In genomic region chr5:126777257-126777973, GRCh38 we compare ENCODE assay signal across 8 cellular contexts. TPM values are rescaled to one million over a fixed set of nuclear protein-coding genes. Genes with fewer than 3 reads are reported as not detected.
DNase-seq lines count a peak whose midpoint lies in the region; ATAC-seq and TF ChIP-seq lines count a peak whose summit lies in the region.

No MANE protein-coding gene starts in this region.

- H3K79me2 ChIP-seq in DOHH2 (ENCODE audit: control insufficient read depth, low read length) = peaks cover 64% of the 10 kb centered on the region
- H3K79me2 ChIP-seq in GM23338 (replicated peaks; ENCODE audit: insufficient read depth) = peaks cover 52% of the 10 kb centered on the region

- H3K4me3 Mint-ChIP-seq in GM23338 (peak overlapping the region; percentile 91), memory B cell (peak overlapping the region; percentile 90)
- peak overlapping the region; percentile 97 for H3K4me3 Mint-ChIP-seq in activated CD4-positive, alpha-beta memory T cell treated with anti-CD3 and anti-CD28 coated beads for 36 hours

- H3K27me3 ChIP-seq in DOHH2 (ENCODE audit: control insufficient read depth, low read length) (no peaks in the 10 kb centered on the region), GM23338 (ENCODE audit: insufficient read depth) (no peaks in the 10 kb centered on the region)

- intact Hi-C loops in activated CD4-positive, alpha-beta memory T cell treated with anti-CD3 and anti-CD28 coated beads for 36 hours (cut with micrococcal nuclease) = loop anchor here (1.0 kb wide), 1 partner anchor 176 kb away; no protein-coding TSS in a partner anchor

- H3K4me1 Mint-ChIP-seq in GM23338 (peaks cover 23% of the 10 kb centered on the region), memory B cell (peaks cover 12% of the 10 kb centered on the region)
- peaks cover 18% of the 10 kb centered on the region for H3K4me1 Mint-ChIP-seq in activated CD4-positive, alpha-beta memory T cell treated with anti-CD3 and anti-CD28 coated beads for 36 hours (ENCODE audit: low read depth)

- H3K9me3 ChIP-seq in DOHH2 (ENCODE audit: control insufficient read depth, insufficient read depth, low read length) = no peaks in the 10 kb centered on the region

- H3K9me3 Mint-ChIP-seq in GM23338 = no peaks in the 10 kb centered on the region
- no peaks in the 10 kb centered on the region for H3K9me3 Mint-ChIP-seq in activated CD4-positive, alpha-beta memory T cell treated with anti-CD3 and anti-CD28 coated beads for 36 hours
- H3K9me3 Mint-ChIP-seq in memory B cell = no peaks in the 10 kb centered on the region

- DNase-seq in GM23338 (ENCODE audit: low spot score) = peak; percentile 67
- peak; percentile 15 for DNase-seq in NCI-H1105 (lab: John Stamatoyannopoulos, UW)
- peak; percentile 70 for DNase-seq in activated CD4-positive, alpha-beta memory T cell treated with anti-CD3 and anti-CD28 coated beads for 36 hours
- DNase-seq in effector CD4-positive, alpha-beta T cell = peak; percentile 35
- DNase-seq in memory B cell (ENCODE audit: low spot score in 2 of 2) = peak; percentile 59 to 68
- DNase-seq in stimulated activated CD4-positive, alpha-beta T cell treated with anti-CD3 and anti-CD28 coated beads, TNF-alpha, amount 100 ng/mL, for 24 hours (ENCODE audit: low read depth in 3 of 3) = peak in 2 of 3 experiments; percentile 20 to 35
- no peak for DNase-seq in SKM-1 (lab: John Stamatoyannopoulos, UW; ENCODE audit: unreplicated experiment)

- H3K27me3 Mint-ChIP-seq in GM23338 (ENCODE audit: insufficient read depth, low read depth, poor library complexity) = peaks cover 23% of the 10 kb centered on the region
- H3K27me3 Mint-ChIP-seq in activated CD4-positive, alpha-beta memory T cell treated with anti-CD3 and anti-CD28 coated beads for 36 hours = no peaks in the 10 kb centered on the region
- no peaks in the 10 kb centered on the region for H3K27me3 Mint-ChIP-seq in memory B cell

- H3K27ac ChIP-seq in DOHH2 (ENCODE audit: low read depth, low read length) (peak overlapping the region; percentile 88), GM23338 (ENCODE audit: low read depth) (peak overlapping the region; percentile 99)

- H3K4me2 ChIP-seq in DOHH2 (ENCODE audit: low read length) (peak overlapping the region; percentile 69), GM23338 (peak overlapping the region; percentile 94)

- CTCF ChIA-PET in activated CD4-positive, alpha-beta memory T cell treated with anti-CD3 and anti-CD28 coated beads for 36 hours (lab: Charles Lee) = interaction anchor here (0.5 to 5.9 kb wide), 20 partner anchors 9 to 296 kb away, joined by 3 to 213 read pairs (median 5); partner anchors contain the start of genes C5orf63 and PHAX

- H2AFZ ChIP-seq in GM23338 = no peak overlapping the region

- H3K4me1 ChIP-seq in DOHH2 (ENCODE audit: control insufficient read depth, low read length) = peaks cover 35% of the 10 kb centered on the region
- peaks cover 18% of the 10 kb centered on the region for H3K4me1 ChIP-seq in GM23338 (ENCODE audit: insufficient read depth)

- POLR2A ChIA-PET in activated CD4-positive, alpha-beta memory T cell treated with anti-CD3 and anti-CD28 coated beads for 36 hours (lab: Charles Lee) = interaction anchor here (0.7 to 5.8 kb wide), 30 partner anchors 11 to 740 kb away, joined by 3 to 70 read pairs (median 6); partner anchors contain the start of genes C5orf63, MARCHF3, PHAX and PRRC1

- H3K4me3 ChIP-seq in DOHH2 (ENCODE audit: low read length) (peak overlapping the region; percentile 84), GM23338 (peak overlapping the region; percentile 97)

- H3K27ac Mint-ChIP-seq in GM23338 = peak overlapping the region; percentile 98
- peak overlapping the region; percentile 99 for H3K27ac Mint-ChIP-seq in activated CD4-positive, alpha-beta memory T cell treated with anti-CD3 and anti-CD28 coated beads for 36 hours
- peak overlapping the region; percentile 90 for H3K27ac Mint-ChIP-seq in memory B cell

- peak; percentile 11 for ATAC-seq in GM23338
- peak; percentile 48 for ATAC-seq in memory B cell (ENCODE audit: low read depth)

- H4K20me1 ChIP-seq in DOHH2 (ENCODE audit: control insufficient read depth, insufficient read depth, low read depth, low read length) = peaks cover 28% of the 10 kb centered on the region
- H4K20me1 ChIP-seq in GM23338 (replicated peaks; ENCODE audit: insufficient read depth) = peaks cover 29% of the 10 kb centered on the region

- TF ChIP-seq CTCF in DOHH2 (IDR thresholded peaks at IDR 0.05; ENCODE audit: low read depth, low read length, poor library complexity, severe bottlenecking) (peak; percentile 25), GM23338 (conservative IDR thresholded peaks at IDR 0.05; ENCODE audit: low read depth in 2 of 2) (no peak)

- H3K36me3 Mint-ChIP-seq in GM23338 (ENCODE audit: low read depth) = peaks cover 35% of the 10 kb centered on the region
- peaks cover 37% of the 10 kb centered on the region for H3K36me3 Mint-ChIP-seq in activated CD4-positive, alpha-beta memory T cell treated with anti-CD3 and anti-CD28 coated beads for 36 hours
- H3K36me3 Mint-ChIP-seq in memory B cell = no peaks in the 10 kb centered on the region

- H3F3A ChIP-seq in DOHH2 (ENCODE audit: control insufficient read depth, insufficient read depth) = peaks cover 6% of the 10 kb centered on the region; the same call in 1 of the 2 replicates
- peaks cover 15% of the 10 kb centered on the region for H3F3A ChIP-seq in GM23338 (replicated peaks; ENCODE audit: low read depth)

- H3K36me3 ChIP-seq in DOHH2 (ENCODE audit: control insufficient read depth, low read length) = peaks cover 45% of the 10 kb centered on the region
- H3K36me3 ChIP-seq in GM23338 (ENCODE audit: insufficient read depth) = peaks cover 3% of the 10 kb centered on the region; the same call in 1 of the 2 replicates

- no peaks in the 10 kb centered on the region for H3K9me2 ChIP-seq in DOHH2 (replicated peaks; ENCODE audit: control insufficient read depth, low read length)
- H3K9me2 ChIP-seq in GM23338 (ENCODE audit: insufficient read depth) = no peaks in the 10 kb centered on the region

TF ChIP-seq in GM23338, 12 proteins besides CTCF, POLR2A, EP300 and RAD21:
- no peak for TF ChIP-seq NANOG (IDR thresholded peaks at IDR 0.05; ENCODE audit: borderline replicate concordance)
- TF ChIP-seq, protein P1, sequence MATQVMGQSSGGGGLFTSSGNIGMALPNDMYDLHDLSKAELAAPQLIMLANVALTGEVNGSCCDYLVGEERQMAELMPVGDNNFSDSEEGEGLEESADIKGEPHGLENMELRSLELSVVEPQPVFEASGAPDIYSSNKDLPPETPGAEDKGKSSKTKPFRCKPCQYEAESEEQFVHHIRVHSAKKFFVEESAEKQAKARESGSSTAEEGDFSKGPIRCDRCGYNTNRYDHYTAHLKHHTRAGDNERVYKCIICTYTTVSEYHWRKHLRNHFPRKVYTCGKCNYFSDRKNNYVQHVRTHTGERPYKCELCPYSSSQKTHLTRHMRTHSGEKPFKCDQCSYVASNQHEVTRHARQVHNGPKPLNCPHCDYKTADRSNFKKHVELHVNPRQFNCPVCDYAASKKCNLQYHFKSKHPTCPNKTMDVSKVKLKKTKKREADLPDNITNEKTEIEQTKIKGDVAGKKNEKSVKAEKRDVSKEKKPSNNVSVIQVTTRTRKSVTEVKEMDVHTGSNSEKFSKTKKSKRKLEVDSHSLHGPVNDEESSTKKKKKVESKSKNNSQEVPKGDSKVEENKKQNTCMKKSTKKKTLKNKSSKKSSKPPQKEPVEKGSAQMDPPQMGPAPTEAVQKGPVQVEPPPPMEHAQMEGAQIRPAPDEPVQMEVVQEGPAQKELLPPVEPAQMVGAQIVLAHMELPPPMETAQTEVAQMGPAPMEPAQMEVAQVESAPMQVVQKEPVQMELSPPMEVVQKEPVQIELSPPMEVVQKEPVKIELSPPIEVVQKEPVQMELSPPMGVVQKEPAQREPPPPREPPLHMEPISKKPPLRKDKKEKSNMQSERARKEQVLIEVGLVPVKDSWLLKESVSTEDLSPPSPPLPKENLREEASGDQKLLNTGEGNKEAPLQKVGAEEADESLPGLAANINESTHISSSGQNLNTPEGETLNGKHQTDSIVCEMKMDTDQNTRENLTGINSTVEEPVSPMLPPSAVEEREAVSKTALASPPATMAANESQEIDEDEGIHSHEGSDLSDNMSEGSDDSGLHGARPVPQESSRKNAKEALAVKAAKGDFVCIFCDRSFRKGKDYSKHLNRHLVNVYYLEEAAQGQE (IDR thresholded peaks at IDR 0.05; ENCODE audit: unreplicated experiment) = no peak
- no peak for TF ChIP-seq EZH2 (IDR thresholded peaks at IDR 0.05; ENCODE audit: low read depth, unreplicated experiment)
- no peak for TF ChIP-seq CREB1 (CRISPR knock-in tag; IDR thresholded peaks at IDR 0.05; ENCODE audit: low read depth)
- TF ChIP-seq ZNF331 (CRISPR knock-in tag; IDR thresholded peaks at IDR 0.05; ENCODE audit: low read depth) = no peak
- no peak for TF ChIP-seq STAT1 (IDR thresholded peaks at IDR 0.05; ENCODE audit: unreplicated experiment)
- no peak for TF ChIP-seq ETS1 (IDR thresholded peaks at IDR 0.05)
- TF ChIP-seq POLR2AphosphoS5 (IDR thresholded peaks at IDR 0.05; ENCODE audit: low read depth) = no peak
- TF ChIP-seq EZH2phosphoT487 (IDR thresholded peaks at IDR 0.05; ENCODE audit: unreplicated experiment) = no peak
TF ChIP-seq in GM23338: peak in this region for 0.

RNA-seq across cellular contexts. Expression of gene LMNB1, which starts 0.5 kb away (rescaled TPM):
- total RNA-seq in GM23338 (2014; rRNA removed; shearing (Covaris generic)) = 269 and 299 TPM in 2 replicates
- polyA plus RNA-seq in GM23338 (2016; fragmentation: Nextera tagmentation; extraction: Ambion mirVana) = 20.1 and 21.5 TPM in 2 replicates
- total RNA-seq in activated CD4-positive, alpha-beta memory T cell treated with anti-CD3 and anti-CD28 coated beads for 36 hours = 100 to 1,000 TPM; 212 to 215 TPM
